10 cellular contexts compared by ENCODE assay signal in genomic region chr11:123431619-123432018, GRCh38. TPM values are rescaled to one million over a fixed set of nuclear protein-coding genes. Genes with fewer than 3 reads are reported as not detected.
DNase-seq lines count a peak whose midpoint lies in the region; ATAC-seq, FAIRE-seq and TF ChIP-seq lines count a peak whose summit lies in the region.
"Had no signal": no experiment of that assay in that cellular context is flagged by ENCODE, and none has a peak within 500 bp of the region (broad histone marks: within the 10 kb centered on the region; RNA-seq: fewer than 3 reads in every experiment).

No MANE protein-coding gene starts in this region.

- no peak overlapping the region for H3K23ac ChIP-seq in trophoblast cell (ENCODE audit: low read length)

- H3K14ac ChIP-seq in trophoblast cell (ENCODE audit: low read length): no peak overlapping the region

- TF ChIP-seq POLR2A in GM12891 (IDR thresholded peaks at IDR 0.05; ENCODE audit: low read depth, low read length): no peak

- no peak overlapping the region for H2BK12ac ChIP-seq in trophoblast cell (ENCODE audit: low read length)

- peaks cover 73% of the 10 kb centered on the region for H3K4me1 Mint-ChIP-seq in activated T-helper 1 cell treated with anti-CD3 and anti-CD28 coated beads, Interleukin-12 subunit alpha, Interleukin-12 subunit beta, Interleukin-2, Interleukin-4 antibody, amounts not matched to agents 30 ng/mL and 10 ng/mL and 1 ng/mL, durations not matched to agents 14 hours and 24 hours and 36 hours (ENCODE audit: low read depth)

- no peak overlapping the region for H4K91ac ChIP-seq in trophoblast cell (ENCODE audit: low read depth, low read length)

- H2BK120ac ChIP-seq in trophoblast cell (ENCODE audit: insufficient read depth, low read length, poor library complexity): no peak overlapping the region

- H3K27me3 ChIP-seq in ACC112 (ENCODE audit: insufficient read depth, low read length) (peaks cover 37% of the 10 kb centered on the region), lower lobe of right lung (ENCODE audit: low read depth) (peaks cover 24% of the 10 kb centered on the region), trophoblast cell (ENCODE audit: insufficient read depth, low read length) (no peaks in the 10 kb centered on the region)

- H3K36me3 ChIP-seq in ACC112 (ENCODE audit: insufficient read depth, low read length) (no peaks in the 10 kb centered on the region), lower lobe of right lung (no peaks in the 10 kb centered on the region), trophoblast cell (ENCODE audit: control insufficient read depth in 1 of 2, insufficient read depth in 2 of 2, low read length in 2 of 2) (no peaks in the 10 kb centered on the region)

- H2BK5ac ChIP-seq in trophoblast cell (ENCODE audit: low read depth, low read length, poor library complexity): no peak overlapping the region

- intact Hi-C loops in activated T-helper 1 cell treated with anti-CD3 and anti-CD28 coated beads, Interleukin-12 subunit alpha, Interleukin-12 subunit beta, Interleukin-2, Interleukin-4 antibody, amounts not matched to agents 30 ng/mL and 10 ng/mL and 1 ng/mL, durations not matched to agents 14 hours and 24 hours and 36 hours (cut with micrococcal nuclease): loop anchor here (1.0 to 5.0 kb wide), 8 partner anchors 8 to 369 kb away; partner anchors contain the start of gene HSPA8
- intact Hi-C loops in lower lobe of right lung (cut with DNase I): no loop called here

- H3K27me3 Mint-ChIP-seq in activated T-helper 1 cell treated with anti-CD3 and anti-CD28 coated beads, Interleukin-12 subunit alpha, Interleukin-12 subunit beta, Interleukin-2, Interleukin-4 antibody, amounts not matched to agents 30 ng/mL and 10 ng/mL and 1 ng/mL, durations not matched to agents 14 hours and 24 hours and 36 hours (ENCODE audit: insufficient read depth): no peaks in the 10 kb centered on the region

- H3K79me2 ChIP-seq in ACC112 (ENCODE audit: control insufficient read depth, insufficient read depth, low read length, unreplicated experiment): no peaks in the 10 kb centered on the region
- H3K79me2 ChIP-seq in trophoblast cell (ENCODE audit: control insufficient read depth, insufficient read depth, low read length, poor library complexity): no peaks in the 10 kb centered on the region

- H2AK5ac ChIP-seq in trophoblast cell (ENCODE audit: low read length): no peak overlapping the region

- WGBS in trophoblast cell (ENCODE audit: extremely low coverage, insufficient coverage, insufficient read length): no CpG with 5 or more reads among the region's 7 CpGs

- H3K4me3 Mint-ChIP-seq in activated T-helper 1 cell treated with anti-CD3 and anti-CD28 coated beads, Interleukin-12 subunit alpha, Interleukin-12 subunit beta, Interleukin-2, Interleukin-4 antibody, amounts not matched to agents 30 ng/mL and 10 ng/mL and 1 ng/mL, durations not matched to agents 14 hours and 24 hours and 36 hours: peak overlapping the region; percentile 91

- H3K4ac ChIP-seq in trophoblast cell (ENCODE audit: low read depth, low read length): no peak overlapping the region

- no peak for DNase-seq in GM12891 (ENCODE audit: insufficient read length, low spot score)
- DNase-seq in activated T-helper 1 cell treated with anti-CD3 and anti-CD28 coated beads, Interleukin-12 subunit alpha, Interleukin-12 subunit beta, Interleukin-2, Interleukin-4 antibody, amounts not matched to agents 30 ng/mL and 10 ng/mL and 1 ng/mL, durations not matched to agents 14 hours and 24 hours and 36 hours (ENCODE audit: low spot score): no peak
- no peak for DNase-seq in lower lobe of right lung
- no peak for DNase-seq in trophoblast cell
- no peak for DNase-seq in activated effector memory CD4-positive, alpha-beta T cell treated with Interleukin-2 at 50 U/mL for 16 hours
- no peak for DNase-seq in activated CD8-positive, alpha-beta memory T cell treated with anti-CD3 and anti-CD28 coated beads for 24 hours
- DNase-seq in superior temporal gyrus (ENCODE audit: extremely low spot score): no peak
- DNase-seq: OCI-M1; stimulated activated naive B cell treated with anti-CD40 and anti-IgM and Interleukin-4, amounts not matched to agents 10 μg/mL and 1 μg/mL and 100 μg/mL, for 72 hours had no signal

- no peak overlapping the region for H3K4me2 ChIP-seq in trophoblast cell (ENCODE audit: low read length)

- H2AFZ ChIP-seq in ACC112 (ENCODE audit: low read length, unreplicated experiment) (no peak overlapping the region), trophoblast cell (ENCODE audit: insufficient read depth, low read length, poor library complexity) (no peak overlapping the region)

- ATAC-seq in lower lobe of right lung: peak in 1 of 2 donors; percentile 34

- H3K4me3 ChIP-seq in ACC112 (ENCODE audit: low read depth, low read length) (peak overlapping the region; percentile 84), lower lobe of right lung (peak overlapping the region; percentile 59), trophoblast cell (ENCODE audit: low read depth, low read length) (no peak overlapping the region)

- peaks cover 2% of the 10 kb centered on the region for H3K79me1 ChIP-seq in trophoblast cell (ENCODE audit: low read length)

- peaks cover 9% of the 10 kb centered on the region for H3K4me1 ChIP-seq in ACC112 (ENCODE audit: control insufficient read depth, insufficient read depth, low read length, unreplicated experiment)
- H3K4me1 ChIP-seq in lower lobe of right lung: peaks cover 8% of the 10 kb centered on the region
- H3K4me1 ChIP-seq in trophoblast cell (ENCODE audit: control insufficient read depth in 1 of 2, insufficient read depth in 2 of 2, low read length in 2 of 2): peaks cover 7 to 9% of the 10 kb centered on the region in 2 experiments

- H3K27ac ChIP-seq in ACC112 (ENCODE audit: low read depth, low read length) (no peak overlapping the region), lower lobe of right lung (peak overlapping the region; percentile 84), trophoblast cell (ENCODE audit: low read depth, low read length) (no peak overlapping the region)

- H3K9me3 ChIP-seq in lower lobe of right lung: no peaks in the 10 kb centered on the region
- H3K9me3 ChIP-seq in trophoblast cell (ENCODE audit: insufficient read depth, low read depth, low read length): no peaks in the 10 kb centered on the region

- H3K9me3 Mint-ChIP-seq in activated T-helper 1 cell treated with anti-CD3 and anti-CD28 coated beads, Interleukin-12 subunit alpha, Interleukin-12 subunit beta, Interleukin-2, Interleukin-4 antibody, amounts not matched to agents 30 ng/mL and 10 ng/mL and 1 ng/mL, durations not matched to agents 14 hours and 24 hours and 36 hours: no peaks in the 10 kb centered on the region

- no peak overlapping the region for H3K9ac ChIP-seq in trophoblast cell (ENCODE audit: low read length)

- peak overlapping the region; percentile 81 for H3K27ac Mint-ChIP-seq in activated T-helper 1 cell treated with anti-CD3 and anti-CD28 coated beads, Interleukin-12 subunit alpha, Interleukin-12 subunit beta, Interleukin-2, Interleukin-4 antibody, amounts not matched to agents 30 ng/mL and 10 ng/mL and 1 ng/mL, durations not matched to agents 14 hours and 24 hours and 36 hours
- H3K27ac Mint-ChIP-seq: stimulated activated naive B cell treated with anti-CD40 and anti-IgM and Interleukin-4, amounts not matched to agents 10 μg/mL and 1 μg/mL and 100 μg/mL, for 72 hours had no signal

- no peak for TF ChIP-seq CTCF in lower lobe of right lung (IDR thresholded peaks at IDR 0.05)

- no peak overlapping the region for H4K12ac ChIP-seq in trophoblast cell (ENCODE audit: low read depth, low read length)

- H3K36me3 Mint-ChIP-seq in activated T-helper 1 cell treated with anti-CD3 and anti-CD28 coated beads, Interleukin-12 subunit alpha, Interleukin-12 subunit beta, Interleukin-2, Interleukin-4 antibody, amounts not matched to agents 30 ng/mL and 10 ng/mL and 1 ng/mL, durations not matched to agents 14 hours and 24 hours and 36 hours (ENCODE audit: low read depth): peaks cover 54% of the 10 kb centered on the region
- H3K36me3 Mint-ChIP-seq: stimulated activated naive B cell treated with anti-CD40 and anti-IgM and Interleukin-4, amounts not matched to agents 10 μg/mL and 1 μg/mL and 100 μg/mL, for 72 hours had no signal

- no peak overlapping the region for H3K18ac ChIP-seq in trophoblast cell (ENCODE audit: low read length)

- H4K8ac ChIP-seq in trophoblast cell (ENCODE audit: low read depth, low read length): no peak overlapping the region

- peak; percentile 84 for FAIRE-seq in GM12891 (lab: Jason Lieb, UNC)

TF ChIP-seq in GM12891, 5 proteins besides CTCF, POLR2A, EP300 and RAD21:
- TF ChIP-seq SPI1 (IDR thresholded peaks at IDR 0.05; ENCODE audit: low read depth, low read length) (no peak), POLR2AphosphoS5 (IDR thresholded peaks at IDR 0.05; ENCODE audit: low read depth, low read length) (no peak), PAX5 (IDR thresholded peaks at IDR 0.05; ENCODE audit: insufficient read depth, low read length, severe bottlenecking) (no peak), TAF1 (IDR thresholded peaks at IDR 0.05; ENCODE audit: low read depth, low read length) (no peak)

RNA-seq across cellular contexts. Expression of gene GRAMD1B, which starts 1.6 kb away (rescaled TPM):
- polyA plus RNA-seq in GM12891 (2012; ENCODE audit: low read depth, missing spikeins): 23.0 TPM
- 154 and 155 TPM in 2 replicates for total RNA-seq in activated T-helper 1 cell treated with anti-CD3 and anti-CD28 coated beads, Interleukin-12 subunit alpha, Interleukin-12 subunit beta, Interleukin-2, Interleukin-4 antibody, amounts not matched to agents 30 ng/mL and 10 ng/mL and 1 ng/mL, durations not matched to agents 14 hours and 24 hours and 36 hours
- total RNA-seq in lower lobe of right lung: 9.9 TPM
- 8.6 and 10.2 TPM in 2 replicates for polyA plus RNA-seq in trophoblast cell (2013)

Comparison
In these comparisons a context has a peak if more than half of its experiments do, and no peak if none do; other contexts are left out.
1. RNA of gene GRAMD1B, which starts 1.6 kb away (total RNA-seq): 154 to 155 TPM in activated T-helper 1 cell treated with anti-CD3 and anti-CD28 coated beads, Interleukin-12 subunit alpha, Interleukin-12 subunit beta, Interleukin-2, Interleukin-4 antibody, amounts not matched to agents 30 ng/mL and 10 ng/mL and 1 ng/mL, durations not matched to agents 14 hours and 24 hours and 36 hours; 9.9 TPM in lower lobe of right lung (single experiment); every median in the first group is over 10 times any median in the second.